22 cellular contexts compared by ENCODE assay signal in the genomic region with DNA sequence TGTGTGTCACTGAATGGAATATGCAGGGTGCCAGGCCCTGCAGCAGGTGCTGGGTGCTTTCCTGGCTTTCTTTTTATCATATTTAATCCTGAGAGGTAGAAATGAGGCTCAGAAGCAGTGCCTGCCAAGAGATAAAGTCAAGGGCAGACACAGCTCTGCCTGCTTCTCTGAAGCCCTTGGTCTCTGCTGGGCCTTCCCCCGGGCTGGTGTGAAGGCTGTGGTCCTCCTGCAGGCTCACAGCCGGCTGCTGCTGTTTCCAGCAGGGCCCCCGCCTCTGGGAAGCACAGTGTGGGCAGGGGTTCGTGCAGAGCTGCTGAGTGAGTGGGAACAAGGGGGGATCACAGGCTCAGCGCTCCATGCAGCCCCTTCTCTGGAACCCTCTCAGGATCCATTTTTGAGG.
"Had no signal": no experiment of that assay in that cellular context is flagged by ENCODE, and none has a peak within 500 bp of the region (broad histone marks: within the 10 kb centered on the region; RNA-seq: fewer than 3 reads in every experiment).

No MANE protein-coding gene starts in this region.

- H3K27me3 ChIP-seq: body of pancreas, cardiac muscle cell, foreskin keratinocyte, hepatocyte, right lobe of liver, tibial artery had no signal

- H3K27ac ChIP-seq: body of pancreas, cardiac muscle cell, foreskin keratinocyte, hepatocyte, left ventricle myocardium inferior, parathyroid adenoma, right lobe of liver, skin epidermis, tibial artery, WERI-Rb-1 had no signal

- H3K9me3 ChIP-seq: body of pancreas, left ventricle myocardium inferior, right lobe of liver, tibial artery had no signal

- H3K4me3 Mint-ChIP-seq: activated CD8-positive, alpha-beta T cell treated with anti-CD3 and anti-CD28 coated beads, Interleukin-2, amount 10 ng/mL, durations not matched to agents 7 days and 5 days; activated naive CD4-positive, alpha-beta T cell treated with anti-CD3 and anti-CD28 coated beads, Interleukin-2, amount 10 ng/mL, durations not matched to agents 7 days and 5 days; natural killer cell treated with Interleukin-12 subunit alpha and Interleukin-12 subunit beta and Interleukin-15 and Interleukin-18, amount 100 ng/mL, for 72 hours; stimulated activated naive CD8-positive, alpha-beta T cell treated with anti-CD3 and anti-CD28 coated beads, Interleukin-15, Interleukin-2, amounts not matched to agents 100 ng/mL and 50 ng/mL, for 24 hours had no signal

- H3K9me3 Mint-ChIP-seq: activated naive CD4-positive, alpha-beta T cell treated with anti-CD3 and anti-CD28 coated beads, Interleukin-2, amount 10 ng/mL, durations not matched to agents 7 days and 5 days; natural killer cell treated with Interleukin-12 subunit alpha and Interleukin-12 subunit beta and Interleukin-15 and Interleukin-18, amount 100 ng/mL, for 72 hours; stimulated activated naive CD8-positive, alpha-beta T cell treated with anti-CD3 and anti-CD28 coated beads, Interleukin-15, Interleukin-2, amounts not matched to agents 100 ng/mL and 50 ng/mL, for 24 hours had no signal

- H3K27me3 Mint-ChIP-seq: activated naive CD4-positive, alpha-beta T cell treated with anti-CD3 and anti-CD28 coated beads, Interleukin-2, amount 10 ng/mL, durations not matched to agents 7 days and 5 days; natural killer cell treated with Interleukin-12 subunit alpha and Interleukin-12 subunit beta and Interleukin-15 and Interleukin-18, amount 100 ng/mL, for 72 hours; stimulated activated naive CD8-positive, alpha-beta T cell treated with anti-CD3 and anti-CD28 coated beads, Interleukin-15, Interleukin-2, amounts not matched to agents 100 ng/mL and 50 ng/mL, for 24 hours had no signal

- H3K36me3 ChIP-seq: cardiac muscle cell, left ventricle myocardium inferior, right lobe of liver, tibial artery, WERI-Rb-1 had no signal

- H2AFZ ChIP-seq: hepatocyte, parathyroid adenoma had no signal

- H3K36me3 Mint-ChIP-seq: activated naive CD4-positive, alpha-beta T cell treated with anti-CD3 and anti-CD28 coated beads, Interleukin-2, amount 10 ng/mL, durations not matched to agents 7 days and 5 days; natural killer cell treated with Interleukin-12 subunit alpha and Interleukin-12 subunit beta and Interleukin-15 and Interleukin-18, amount 100 ng/mL, for 72 hours had no signal

- H3K4me1 ChIP-seq: foreskin keratinocyte, parathyroid adenoma had no signal

- H3K4me3 ChIP-seq: body of pancreas, cardiac muscle cell, hepatocyte, left ventricle myocardium inferior, right lobe of liver, skin epidermis, tibial artery had no signal

- ATAC-seq: activated CD8-positive, alpha-beta T cell treated with anti-CD3 and anti-CD28 coated beads, Interleukin-2, amount 10 ng/mL, durations not matched to agents 7 days and 5 days; body of pancreas; foreskin keratinocyte; natural killer cell treated with Interleukin-12 subunit alpha and Interleukin-12 subunit beta and Interleukin-15 and Interleukin-18, amount 100 ng/mL, for 72 hours; right lobe of liver had no signal

- H3K27ac Mint-ChIP-seq: activated CD8-positive, alpha-beta T cell treated with anti-CD3 and anti-CD28 coated beads, Interleukin-2, amount 10 ng/mL, durations not matched to agents 7 days and 5 days; activated naive CD4-positive, alpha-beta T cell treated with anti-CD3 and anti-CD28 coated beads, Interleukin-2, amount 10 ng/mL, durations not matched to agents 7 days and 5 days; stimulated activated naive CD8-positive, alpha-beta T cell treated with anti-CD3 and anti-CD28 coated beads, Interleukin-15, Interleukin-2, amounts not matched to agents 100 ng/mL and 50 ng/mL, for 24 hours had no signal

- DNase-seq: activated CD4-positive, alpha-beta T cell treated with anti-CD3 and anti-CD28 coated beads for 1 hour; activated CD4-positive, alpha-beta T cell treated with anti-CD3 and anti-CD28 coated beads, Interleukin-2, amount 50 U/mL, for 1 hour; activated CD8-positive, alpha-beta T cell treated with anti-CD3 and anti-CD28 coated beads, Interleukin-2, amount 10 ng/mL, durations not matched to agents 7 days and 5 days; activated effector memory CD4-positive, alpha-beta T cell treated with Interleukin-2 at 50 U/mL for 16 hours; activated naive CD4-positive, alpha-beta T cell treated with anti-CD3 and anti-CD28 coated beads, Interleukin-2, amount 10 ng/mL, durations not matched to agents 7 days and 5 days; anterior cingulate cortex; foreskin keratinocyte; kidney glomerular epithelial cell; left ventricle myocardium inferior; mammary epithelial cell; midbrain; stimulated activated CD4-positive, alpha-beta T cell treated with anti-CD3 and anti-CD28 coated beads, Interleukin-1b, Interleukin-23, amount 100 ng/mL, for 48 hours; tibial artery; WERI-Rb-1 had no signal

- H3K9ac ChIP-seq: parathyroid adenoma had no signal

- H3K4me2 ChIP-seq: hepatocyte had no signal
